ENCODE assay signal across 8 cellular contexts in genomic region chr9:93093449-93094293, GRCh38. TPM values are rescaled to one million over a fixed set of nuclear protein-coding genes. Genes with fewer than 3 reads are reported as not detected.
A peak's percentile ranks its signal among the peaks of the same experiment; 100 is the strongest.
DNase-seq lines count a peak whose midpoint lies in the region; ATAC-seq and TF ChIP-seq lines count a peak whose summit lies in the region.

No MANE protein-coding gene starts in this region.

- WGBS in suprapubic skin = 50% methylated on average over 13 of the region's 13 CpGs

- no peaks in the 10 kb centered on the region for H3K27me3 Mint-ChIP-seq in activated CD4-positive, alpha-beta memory T cell treated with anti-CD3 and anti-CD28 coated beads, Interleukin-2, amount 10 ng/mL, durations not matched to agents 7 days and 5 days

- no peak for TF ChIP-seq EP300 in suprapubic skin (IDR thresholded peaks at IDR 0.05)

- DNase-seq in NCI-H510A treated with DMSO at 0.1 percent for 48 hours (lab: John Stamatoyannopoulos, UW) = peak; percentile 9
- DNase-seq in NCI-H510A (lab: John Stamatoyannopoulos, UW) = no peak
- DNase-seq in activated CD4-positive, alpha-beta memory T cell treated with anti-CD3 and anti-CD28 coated beads, Interleukin-2, amount 10 ng/mL, durations not matched to agents 7 days and 5 days = peak; percentile 36
- peak; percentile 58 to 74 for DNase-seq in suprapubic skin (ENCODE audit: low spot score in 2 of 2)
- no peak for DNase-seq in GOT3 (lab: John Stamatoyannopoulos, UW)
- no peak for DNase-seq in NCI-H146 (lab: John Stamatoyannopoulos, UW)

- H3K36me3 ChIP-seq in suprapubic skin = no peaks in the 10 kb centered on the region

- POLR2A ChIA-PET in activated CD4-positive, alpha-beta memory T cell treated with anti-CD3 and anti-CD28 coated beads, Interleukin-2, amount 10 ng/mL, durations not matched to agents 7 days and 5 days (lab: Charles Lee) = interaction anchor here (1.6 to 2.9 kb wide), 4 partner anchors 10 to 90 kb away, joined by 4 to 9 read pairs (median 6); no protein-coding TSS in a partner anchor

- H3K4me3 ChIP-seq in suprapubic skin = no peak overlapping the region

- peak overlapping the region; percentile 24 for H3K27ac ChIP-seq in layer of hippocampus (ENCODE audit: low read depth, low read length)
- H3K27ac ChIP-seq in suprapubic skin = peak overlapping the region; percentile 24

- no peaks in the 10 kb centered on the region for H3K27me3 ChIP-seq in layer of hippocampus (ENCODE audit: control insufficient read depth, insufficient read depth, low read length)
- no peaks in the 10 kb centered on the region for H3K27me3 ChIP-seq in suprapubic skin

- H3K4me3 Mint-ChIP-seq in activated CD4-positive, alpha-beta memory T cell treated with anti-CD3 and anti-CD28 coated beads, Interleukin-2, amount 10 ng/mL, durations not matched to agents 7 days and 5 days = peak overlapping the region; percentile 76

- peaks cover 48% of the 10 kb centered on the region for H3K4me1 ChIP-seq in suprapubic skin

- no peak for TF ChIP-seq CTCF in suprapubic skin (IDR thresholded peaks at IDR 0.05)

- TF ChIP-seq POLR2A in suprapubic skin (IDR thresholded peaks at IDR 0.05) = no peak

- no peak for ATAC-seq in GM21576 (IDR thresholded peaks at IDR 0.05; ENCODE audit: unreplicated experiment)

- H3K27ac Mint-ChIP-seq in activated CD4-positive, alpha-beta memory T cell treated with anti-CD3 and anti-CD28 coated beads, Interleukin-2, amount 10 ng/mL, durations not matched to agents 7 days and 5 days = peak overlapping the region; percentile 96

- H3K4me1 Mint-ChIP-seq in activated CD4-positive, alpha-beta memory T cell treated with anti-CD3 and anti-CD28 coated beads, Interleukin-2, amount 10 ng/mL, durations not matched to agents 7 days and 5 days = peaks cover 72% of the 10 kb centered on the region

- peaks cover 6% of the 10 kb centered on the region for H3K9me3 ChIP-seq in suprapubic skin

- CTCF ChIA-PET in activated CD4-positive, alpha-beta memory T cell treated with anti-CD3 and anti-CD28 coated beads, Interleukin-2, amount 10 ng/mL, durations not matched to agents 7 days and 5 days (lab: Charles Lee) = interaction anchor here (1.2 to 3.6 kb wide), 2 partner anchors 15 to 29 kb away, joined by 6 to 8 read pairs; no protein-coding TSS in a partner anchor

- H3K36me3 Mint-ChIP-seq in activated CD4-positive, alpha-beta memory T cell treated with anti-CD3 and anti-CD28 coated beads, Interleukin-2, amount 10 ng/mL, durations not matched to agents 7 days and 5 days (ENCODE audit: low read depth) = peaks cover 54% of the 10 kb centered on the region

- H3K9me3 Mint-ChIP-seq in activated CD4-positive, alpha-beta memory T cell treated with anti-CD3 and anti-CD28 coated beads, Interleukin-2, amount 10 ng/mL, durations not matched to agents 7 days and 5 days = peaks cover 28% of the 10 kb centered on the region

RNA-seq across cellular contexts. Expression of gene CARD19, which starts 2.3 kb away (rescaled TPM):
- total RNA-seq in activated CD4-positive, alpha-beta memory T cell treated with anti-CD3 and anti-CD28 coated beads, Interleukin-2, amount 10 ng/mL, durations not matched to agents 7 days and 5 days = 10 to 100 TPM; 80.4 to 83.5 TPM
- 10 to 100 TPM; 43.2 to 63.6 (median 54.3) TPM for total RNA-seq in suprapubic skin

RNA-seq across cellular contexts. Expression of gene SUSD3, which starts 35.2 kb away (rescaled TPM):
- total RNA-seq in activated CD4-positive, alpha-beta memory T cell treated with anti-CD3 and anti-CD28 coated beads, Interleukin-2, amount 10 ng/mL, durations not matched to agents 7 days and 5 days = 10 to 100 TPM; 69.6 to 71.4 TPM
- 1 to 10 TPM; 2.8 to 6.4 (median 5.1) TPM for total RNA-seq in suprapubic skin

RNA-seq across cellular contexts. Expression of gene NINJ1, which starts 40.4 kb away (rescaled TPM):
- total RNA-seq in activated CD4-positive, alpha-beta memory T cell treated with anti-CD3 and anti-CD28 coated beads, Interleukin-2, amount 10 ng/mL, durations not matched to agents 7 days and 5 days = 10 to 100 TPM; 36.9 to 37.4 TPM
- total RNA-seq in suprapubic skin = 100 to 1,000 TPM in 3 of 4 donors, 10 to 100 TPM in 1; 88.3 to 158 (median 113) TPM

Comparison
In these comparisons a context has a peak if more than half of its experiments do, and no peak if none do; other contexts are left out.
1. DNase-seq: peak in NCI-H510A treated with DMSO at 0.1 percent for 48 hours (single experiment), activated CD4-positive, alpha-beta memory T cell treated with anti-CD3 and anti-CD28 coated beads, Interleukin-2, amount 10 ng/mL, durations not matched to agents 7 days and 5 days (single experiment) and suprapubic skin (2 of 2); none in NCI-H510A (single experiment), GOT3 (single experiment) and NCI-H146 (single experiment).
2. RNA of gene SUSD3, which starts 35.2 kb away (total RNA-seq): 69.6 to 71.4 TPM in activated CD4-positive, alpha-beta memory T cell treated with anti-CD3 and anti-CD28 coated beads, Interleukin-2, amount 10 ng/mL, durations not matched to agents 7 days and 5 days; 2.8 to 6.4 TPM in suprapubic skin; every median in the first group is over 4 times any median in the second.